In the genomic region with DNA sequence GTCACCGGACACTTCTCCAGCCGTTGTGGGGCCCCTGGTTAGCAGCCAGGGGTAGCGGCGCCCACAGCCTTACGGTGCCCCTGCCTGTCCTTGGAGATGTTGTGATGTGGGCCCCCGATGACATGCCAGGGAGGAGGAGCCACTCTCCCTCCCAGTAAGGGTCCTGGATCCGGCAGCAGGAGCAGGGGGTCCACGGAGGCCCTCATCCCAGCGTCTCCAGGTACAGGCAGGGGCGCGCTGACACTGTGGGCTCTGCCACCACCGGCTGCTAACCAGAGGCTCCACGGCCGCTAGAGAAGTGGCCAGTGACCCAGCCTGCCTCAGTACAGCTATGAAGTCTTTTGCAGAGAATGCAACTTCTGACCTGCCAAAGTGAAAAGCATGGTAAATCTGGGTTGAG, we compare ENCODE assay signal across 24 cellular contexts.
A peak's percentile ranks its signal among the peaks of the same experiment; 100 is the strongest.
DNase-seq lines count a peak whose midpoint lies in the region; ATAC-seq, FAIRE-seq and TF ChIP-seq lines count a peak whose summit lies in the region.
"Had no signal": no experiment of that assay in that cellular context is flagged by ENCODE, and none has a peak within 500 bp of the region (broad histone marks: within the 10 kb centered on the region; RNA-seq: fewer than 3 reads in every experiment).

No MANE protein-coding gene starts in this region.

- H3K4me3 Mint-ChIP-seq in Caco-2 (ENCODE audit: unreplicated experiment), result no peak overlapping the region
- H3K4me3 Mint-ChIP-seq in chondrocyte (ENCODE audit: unreplicated experiment), result no peak overlapping the region
- no peak overlapping the region for H3K4me3 Mint-ChIP-seq in neural progenitor cell
- no peak overlapping the region for H3K4me3 Mint-ChIP-seq in activated CD4-positive, alpha-beta T cell treated with anti-CD3 and anti-CD28 coated beads, Interleukin-2, amount 10 ng/mL, durations not matched to agents 24 days and 14 days
- H3K4me3 Mint-ChIP-seq in stimulated activated memory B cell treated with anti-CD40 and anti-IgM and Interleukin-4, amounts not matched to agents 10 μg/mL and 1 μg/mL and 100 μg/mL, for 72 hours, result no peak overlapping the region
- H3K4me3 Mint-ChIP-seq: CD8-positive, alpha-beta T cell had no signal

- H3K27me3 Mint-ChIP-seq in Caco-2 (ENCODE audit: insufficient read depth, unreplicated experiment) (no peaks in the 10 kb centered on the region), chondrocyte (ENCODE audit: low read depth) (no peaks in the 10 kb centered on the region), neural progenitor cell (ENCODE audit: insufficient read depth, low read depth) (peaks cover 6% of the 10 kb centered on the region)
- peaks cover 21% of the 10 kb centered on the region for H3K27me3 Mint-ChIP-seq in activated CD4-positive, alpha-beta T cell treated with anti-CD3 and anti-CD28 coated beads, Interleukin-2, amount 10 ng/mL, durations not matched to agents 24 days and 14 days
- H3K27me3 Mint-ChIP-seq in stimulated activated memory B cell treated with anti-CD40 and anti-IgM and Interleukin-4, amounts not matched to agents 10 μg/mL and 1 μg/mL and 100 μg/mL, for 72 hours, result peaks cover 26% of the 10 kb centered on the region

- ATAC-seq in upper lobe of right lung, result peak; percentile 16
- ATAC-seq in stimulated activated memory B cell treated with anti-CD40 and anti-IgM and Interleukin-4, amounts not matched to agents 10 μg/mL and 1 μg/mL and 100 μg/mL, for 72 hours, result no peak
- ATAC-seq: CD8-positive, alpha-beta T cell had no signal

- H3K27me3 ChIP-seq in Caco-2 (replicated peaks; ENCODE audit: control insufficient read depth, insufficient read depth, low read length) (no peaks in the 10 kb centered on the region), neural progenitor cell (no peaks in the 10 kb centered on the region), upper lobe of right lung (no peaks in the 10 kb centered on the region)
- H3K27me3 ChIP-seq: SJSA1 had no signal

- H3K79me2 ChIP-seq in neural progenitor cell (ENCODE audit: low read depth), result no peaks in the 10 kb centered on the region

- BruUV-seq in Caco-2 (replicated peaks; lab: Mats Ljungman, UMichigan), result no TSS peak

- no peak overlapping the region for H3K4me3 ChIP-seq in Caco-2 (ENCODE audit: low read depth, low read length)
- no peak overlapping the region for H3K4me3 ChIP-seq in neural progenitor cell
- no peak overlapping the region for H3K4me3 ChIP-seq in upper lobe of right lung
- H3K4me3 ChIP-seq: SJSA1 had no signal

- H3K9me3 Mint-ChIP-seq in Caco-2 (ENCODE audit: unreplicated experiment), result no peaks in the 10 kb centered on the region
- H3K9me3 Mint-ChIP-seq in chondrocyte (ENCODE audit: low read depth), result no peaks in the 10 kb centered on the region
- peaks cover 4% of the 10 kb centered on the region for H3K9me3 Mint-ChIP-seq in neural progenitor cell
- H3K9me3 Mint-ChIP-seq in activated CD4-positive, alpha-beta T cell treated with anti-CD3 and anti-CD28 coated beads, Interleukin-2, amount 10 ng/mL, durations not matched to agents 24 days and 14 days, result no peaks in the 10 kb centered on the region
- H3K9me3 Mint-ChIP-seq in stimulated activated memory B cell treated with anti-CD40 and anti-IgM and Interleukin-4, amounts not matched to agents 10 μg/mL and 1 μg/mL and 100 μg/mL, for 72 hours, result no peaks in the 10 kb centered on the region
- H3K9me3 Mint-ChIP-seq: CD8-positive, alpha-beta T cell had no signal

- POLR2A ChIA-PET in Caco-2 (lab: Charles Lee), result interaction anchor here (0.5 kb wide), 1 partner anchor 64 kb away, joined by 3 read pairs; no protein-coding TSS in a partner anchor

- intact Hi-C loops in Caco-2 (cut with micrococcal nuclease; ENCODE audit: unreplicated experiment), result no loop called here
- intact Hi-C loops in upper lobe of right lung (cut with DNase I), result no loop called here
- intact Hi-C loops in activated CD4-positive, alpha-beta T cell treated with anti-CD3 and anti-CD28 coated beads, Interleukin-2, amount 10 ng/mL, durations not matched to agents 24 days and 14 days (cut with micrococcal nuclease), result no loop called here

- H3K4me1 Mint-ChIP-seq in Caco-2 (ENCODE audit: low read depth, unreplicated experiment) (peaks cover 22% of the 10 kb centered on the region), chondrocyte (ENCODE audit: low read depth) (peaks cover 42% of the 10 kb centered on the region), neural progenitor cell (peaks cover 27% of the 10 kb centered on the region)
- no peaks in the 10 kb centered on the region for H3K4me1 Mint-ChIP-seq in activated CD4-positive, alpha-beta T cell treated with anti-CD3 and anti-CD28 coated beads, Interleukin-2, amount 10 ng/mL, durations not matched to agents 24 days and 14 days
- no peaks in the 10 kb centered on the region for H3K4me1 Mint-ChIP-seq in stimulated activated memory B cell treated with anti-CD40 and anti-IgM and Interleukin-4, amounts not matched to agents 10 μg/mL and 1 μg/mL and 100 μg/mL, for 72 hours

- H3K36me3 ChIP-seq in Caco-2 (ENCODE audit: control insufficient read depth, insufficient read depth, low read length), result no peaks in the 10 kb centered on the region
- no peaks in the 10 kb centered on the region for H3K36me3 ChIP-seq in neural progenitor cell
- H3K36me3 ChIP-seq in upper lobe of right lung, result no peaks in the 10 kb centered on the region
- H3K36me3 ChIP-seq: SJSA1 had no signal

- H3K9me3 ChIP-seq in Caco-2, result no peaks in the 10 kb centered on the region
- H3K9me3 ChIP-seq in neural progenitor cell (ENCODE audit: low read depth), result no peaks in the 10 kb centered on the region
- H3K9me3 ChIP-seq in upper lobe of right lung, result no peaks in the 10 kb centered on the region
- H3K9me3 ChIP-seq: SJSA1 had no signal

- CTCF ChIA-PET in Caco-2 (lab: Charles Lee), result no interaction called here

- H3K36me3 Mint-ChIP-seq in Caco-2 (ENCODE audit: insufficient read depth, unreplicated experiment) (no peaks in the 10 kb centered on the region), chondrocyte (ENCODE audit: low read depth) (no peaks in the 10 kb centered on the region), neural progenitor cell (no peaks in the 10 kb centered on the region)
- no peaks in the 10 kb centered on the region for H3K36me3 Mint-ChIP-seq in activated CD4-positive, alpha-beta T cell treated with anti-CD3 and anti-CD28 coated beads, Interleukin-2, amount 10 ng/mL, durations not matched to agents 24 days and 14 days (ENCODE audit: low read depth)
- no peaks in the 10 kb centered on the region for H3K36me3 Mint-ChIP-seq in stimulated activated memory B cell treated with anti-CD40 and anti-IgM and Interleukin-4, amounts not matched to agents 10 μg/mL and 1 μg/mL and 100 μg/mL, for 72 hours
- H3K36me3 Mint-ChIP-seq: CD8-positive, alpha-beta T cell had no signal

- H4K20me1 ChIP-seq in neural progenitor cell (ENCODE audit: low read depth), result no peaks in the 10 kb centered on the region

- H2AFZ ChIP-seq in neural progenitor cell (replicated peaks), result peak overlapping the region; percentile 9

- H3K27ac Mint-ChIP-seq in Caco-2 (ENCODE audit: unreplicated experiment) (peak overlapping the region; percentile 41), chondrocyte (ENCODE audit: unreplicated experiment) (peak overlapping the region; percentile 67), neural progenitor cell (no peak overlapping the region)
- H3K27ac Mint-ChIP-seq in activated CD4-positive, alpha-beta T cell treated with anti-CD3 and anti-CD28 coated beads, Interleukin-2, amount 10 ng/mL, durations not matched to agents 24 days and 14 days, result no peak overlapping the region
- H3K27ac Mint-ChIP-seq in stimulated activated memory B cell treated with anti-CD40 and anti-IgM and Interleukin-4, amounts not matched to agents 10 μg/mL and 1 μg/mL and 100 μg/mL, for 72 hours, result no peak overlapping the region
- H3K27ac Mint-ChIP-seq: CD8-positive, alpha-beta T cell had no signal

- TF ChIP-seq CTCF in Caco-2 (IDR thresholded peaks at IDR 0.05; ENCODE audit: insufficient read depth in 1 of 2, low read depth in 1 of 2, low read length in 1 of 2, severe bottlenecking in 1 of 2, unreplicated experiment in 1 of 2) (no peak), chondrocyte (IDR thresholded peaks at IDR 0.05) (no peak), neural progenitor cell (IDR thresholded peaks at IDR 0.05) (no peak), upper lobe of right lung (IDR thresholded peaks at IDR 0.05) (no peak)

- no peak overlapping the region for H3K4me2 ChIP-seq in neural progenitor cell

- no peak for FAIRE-seq in HTR-8/SVneo (lab: Jason Lieb, UNC)
- FAIRE-seq: GM12891, H1 had no signal

- H3K4me1 ChIP-seq in Caco-2 (peaks cover 40% of the 10 kb centered on the region), neural progenitor cell (peaks cover 24% of the 10 kb centered on the region), upper lobe of right lung (peaks cover 13% of the 10 kb centered on the region)

- H3K9ac ChIP-seq in neural progenitor cell, result no peak overlapping the region

- H3F3A ChIP-seq in neural progenitor cell (ENCODE audit: low read depth), result peaks cover 16% of the 10 kb centered on the region

- H3K27ac ChIP-seq in neural progenitor cell (no peak overlapping the region), upper lobe of right lung (no peak overlapping the region)
- H3K27ac ChIP-seq: C4-2B, HL-60, SJSA1 had no signal

- no peak for DNase-seq in Caco-2
- no peak for DNase-seq in chondrocyte (ENCODE audit: low spot score)
- no peak for DNase-seq in neural progenitor cell (ENCODE audit: low spot score)
- DNase-seq in upper lobe of right lung, result no peak
- DNase-seq in activated CD4-positive, alpha-beta T cell treated with anti-CD3 and anti-CD28 coated beads, Interleukin-2, amount 10 ng/mL, durations not matched to agents 24 days and 14 days, result no peak
- DNase-seq in HTR-8/SVneo (ENCODE audit: insufficient read length, low spot score), result no peak
- DNase-seq: CD8-positive, alpha-beta T cell; DMS 273 treated with DMSO at 0.1 percent for 48 hours; DMS79; GF-D8; HCEC 1CT; Karpas-422; NCI-H1092 treated with DMSO at 0.1 percent for 48 hours; NCI-H1436 treated with DMSO at 0.1 percent for 48 hours; NCI-H187 treated with DMSO at 0.1 percent for 48 hours; NCI-H2171 treated with DMSO at 0.1 percent for 48 hours; NCI-H345; NCI-H748 treated with DMSO at 0.1 percent for 48 hours had no signal

Comparison
In these comparisons a context has a peak if more than half of its experiments do, and no peak if none do; other contexts are left out.
1. H3K27ac Mint-ChIP-seq: peak in Caco-2 (single experiment) and chondrocyte (single experiment); none in neural progenitor cell (single experiment), activated CD4-positive, alpha-beta T cell treated with anti-CD3 and anti-CD28 coated beads, Interleukin-2, amount 10 ng/mL, durations not matched to agents 24 days and 14 days (single experiment) and stimulated activated memory B cell treated with anti-CD40 and anti-IgM and Interleukin-4, amounts not matched to agents 10 μg/mL and 1 μg/mL and 100 μg/mL, for 72 hours (single experiment).